1 cellular context compared by ENCODE assay signal in genomic region chr12:133037207-133038005, GRCh38.
TF ChIP-seq lines count a peak whose summit lies in the region.

ZNF84 (plus strand) TSS chr12:133037509; CDS start chr12:133041468, 3,959 bp downstream.

TF ChIP-seq in A549, 52 proteins besides CTCF, POLR2A, EP300 and RAD21 (continued from another document):
- TF ChIP-seq BCL3 (IDR thresholded peaks at IDR 0.05): peak; percentile 84; the same call in 2 of the 3 replicates
- peak; percentile 98 for TF ChIP-seq MAX (IDR thresholded peaks at IDR 0.05)
- TF ChIP-seq FOXS1 (CRISPR knock-in tag; IDR thresholded peaks at IDR 0.05): no peak
- no peak for TF ChIP-seq ESRRA (IDR thresholded peaks at IDR 0.05; ENCODE audit: borderline replicate concordance, low read length)
- peak; percentile 79 for TF ChIP-seq BHLHE40 (IDR thresholded peaks at IDR 0.05; ENCODE audit: low read depth, low read length)
- peak; percentile 96 for TF ChIP-seq MYC (IDR thresholded peaks at IDR 0.05; ENCODE audit: borderline replicate concordance, low read length)
